In the genomic region with DNA sequence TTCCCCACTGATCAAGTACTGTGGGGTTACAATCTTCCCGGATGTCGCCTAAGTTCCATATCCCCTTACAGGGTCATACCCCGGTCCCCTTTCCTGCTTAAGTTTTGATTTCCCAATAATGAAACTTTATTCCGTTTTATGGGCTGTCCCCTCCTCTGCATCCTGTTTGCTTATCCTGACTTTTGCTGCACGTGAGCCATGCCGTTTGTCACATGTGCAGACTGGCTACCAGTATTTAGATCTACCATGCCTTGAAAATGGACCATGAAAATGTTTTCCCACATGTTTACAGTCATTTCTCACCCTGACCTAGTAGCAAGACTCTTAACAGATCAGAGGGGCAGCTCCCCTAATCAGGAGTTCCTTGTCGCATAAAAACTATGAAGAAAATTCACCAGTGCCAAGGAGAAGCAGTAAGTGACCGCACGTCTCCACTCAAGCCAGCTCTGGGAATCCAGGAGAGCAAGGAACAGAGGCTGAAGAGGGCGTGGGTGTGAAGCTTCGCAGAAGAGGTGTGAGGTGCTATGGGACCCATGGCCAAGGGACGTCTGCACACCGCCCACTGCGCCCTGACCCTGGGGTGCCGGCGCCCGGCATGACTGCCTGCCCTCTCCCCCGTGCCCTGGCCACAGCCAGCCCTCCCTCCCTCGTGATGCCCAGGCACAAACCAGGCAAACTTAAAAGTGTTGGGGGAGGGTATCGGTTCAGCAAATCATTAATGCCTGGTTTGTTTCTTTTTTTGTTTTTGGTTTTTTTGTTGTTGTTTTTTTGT, we compare ENCODE assay signal across 2 cellular contexts.
TF ChIP-seq lines count a peak whose summit lies in the region.

No MANE protein-coding gene starts in this region.

TF ChIP-seq in SK-N-SH, 30 proteins besides CTCF, POLR2A, EP300 and RAD21 (continued from another document):
- TF ChIP-seq, protein P1, sequence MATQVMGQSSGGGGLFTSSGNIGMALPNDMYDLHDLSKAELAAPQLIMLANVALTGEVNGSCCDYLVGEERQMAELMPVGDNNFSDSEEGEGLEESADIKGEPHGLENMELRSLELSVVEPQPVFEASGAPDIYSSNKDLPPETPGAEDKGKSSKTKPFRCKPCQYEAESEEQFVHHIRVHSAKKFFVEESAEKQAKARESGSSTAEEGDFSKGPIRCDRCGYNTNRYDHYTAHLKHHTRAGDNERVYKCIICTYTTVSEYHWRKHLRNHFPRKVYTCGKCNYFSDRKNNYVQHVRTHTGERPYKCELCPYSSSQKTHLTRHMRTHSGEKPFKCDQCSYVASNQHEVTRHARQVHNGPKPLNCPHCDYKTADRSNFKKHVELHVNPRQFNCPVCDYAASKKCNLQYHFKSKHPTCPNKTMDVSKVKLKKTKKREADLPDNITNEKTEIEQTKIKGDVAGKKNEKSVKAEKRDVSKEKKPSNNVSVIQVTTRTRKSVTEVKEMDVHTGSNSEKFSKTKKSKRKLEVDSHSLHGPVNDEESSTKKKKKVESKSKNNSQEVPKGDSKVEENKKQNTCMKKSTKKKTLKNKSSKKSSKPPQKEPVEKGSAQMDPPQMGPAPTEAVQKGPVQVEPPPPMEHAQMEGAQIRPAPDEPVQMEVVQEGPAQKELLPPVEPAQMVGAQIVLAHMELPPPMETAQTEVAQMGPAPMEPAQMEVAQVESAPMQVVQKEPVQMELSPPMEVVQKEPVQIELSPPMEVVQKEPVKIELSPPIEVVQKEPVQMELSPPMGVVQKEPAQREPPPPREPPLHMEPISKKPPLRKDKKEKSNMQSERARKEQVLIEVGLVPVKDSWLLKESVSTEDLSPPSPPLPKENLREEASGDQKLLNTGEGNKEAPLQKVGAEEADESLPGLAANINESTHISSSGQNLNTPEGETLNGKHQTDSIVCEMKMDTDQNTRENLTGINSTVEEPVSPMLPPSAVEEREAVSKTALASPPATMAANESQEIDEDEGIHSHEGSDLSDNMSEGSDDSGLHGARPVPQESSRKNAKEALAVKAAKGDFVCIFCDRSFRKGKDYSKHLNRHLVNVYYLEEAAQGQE (IDR thresholded peaks at IDR 0.05; ENCODE audit: low read depth, low read length): no peak
- TF ChIP-seq EZH2phosphoT487 (IDR thresholded peaks at IDR 0.05; ENCODE audit: borderline replicate concordance, low read depth): no peak
- no peak for TF ChIP-seq GATA2 (CRISPR knock-in tag; IDR thresholded peaks at IDR 0.05)

TF ChIP-seq in SK-N-SH treated with all-trans-retinoic acid at 6 μM for 48 hours, 23 proteins besides CTCF, POLR2A, EP300 and RAD21 (continued from another document):
- TF ChIP-seq, protein P2, sequence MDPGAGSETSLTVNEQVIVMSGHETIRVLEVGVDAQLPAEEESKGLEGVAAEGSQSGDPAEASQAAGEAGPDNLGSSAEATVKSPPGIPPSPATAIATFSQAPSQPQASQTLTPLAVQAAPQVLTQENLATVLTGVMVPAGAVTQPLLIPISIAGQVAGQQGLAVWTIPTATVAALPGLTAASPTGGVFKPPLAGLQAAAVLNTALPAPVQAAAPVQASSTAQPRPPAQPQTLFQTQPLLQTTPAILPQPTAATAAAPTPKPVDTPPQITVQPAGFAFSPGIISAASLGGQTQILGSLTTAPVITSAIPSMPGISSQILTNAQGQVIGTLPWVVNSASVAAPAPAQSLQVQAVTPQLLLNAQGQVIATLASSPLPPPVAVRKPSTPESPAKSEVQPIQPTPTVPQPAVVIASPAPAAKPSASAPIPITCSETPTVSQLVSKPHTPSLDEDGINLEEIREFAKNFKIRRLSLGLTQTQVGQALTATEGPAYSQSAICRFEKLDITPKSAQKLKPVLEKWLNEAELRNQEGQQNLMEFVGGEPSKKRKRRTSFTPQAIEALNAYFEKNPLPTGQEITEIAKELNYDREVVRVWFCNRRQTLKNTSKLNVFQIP (CRISPR knock-in tag; IDR thresholded peaks at IDR 0.05; ENCODE audit: borderline replicate concordance, low read depth): no peak
- TF ChIP-seq ESRRG (CRISPR knock-in tag; IDR thresholded peaks at IDR 0.05) (no peak), ZFP3 (CRISPR knock-in tag; IDR thresholded peaks at IDR 0.05) (no peak)
